Comparison of ENCODE assay signal across 16 cellular contexts in genomic region chr7:44958645-44959344, GRCh38. TPM values are rescaled to one million over a fixed set of nuclear protein-coding genes. Genes with fewer than 3 reads are reported as not detected.
A peak's percentile ranks its signal among the peaks of the same experiment; 100 is the strongest.
DNase-seq lines count a peak whose midpoint lies in the region; ATAC-seq and TF ChIP-seq lines count a peak whose summit lies in the region.
"Had no signal": no experiment of that assay in that cellular context is flagged by ENCODE, and none has a peak within 500 bp of the region (broad histone marks: within the 10 kb centered on the region; RNA-seq: fewer than 3 reads in every experiment).

No MANE protein-coding gene starts in this region.

- H3K36me3 Mint-ChIP-seq in activated CD4-positive, alpha-beta T cell treated with anti-CD3 and anti-CD28 coated beads, Interleukin-2, amount 10 ng/mL, durations not matched to agents 24 days and 14 days (ENCODE audit: low read depth): peaks cover 18% of the 10 kb centered on the region
- peaks cover 1% of the 10 kb centered on the region for H3K36me3 Mint-ChIP-seq in IgD-negative memory B cell
- peaks cover 45% of the 10 kb centered on the region for H3K36me3 Mint-ChIP-seq in activated T-helper 17 cell treated with anti-CD3 and anti-CD28 coated beads, Interleukin-2, amount 50 U/mL, for 72 hours (ENCODE audit: low read depth)
- H3K36me3 Mint-ChIP-seq in natural killer cell: no peaks in the 10 kb centered on the region
- H3K36me3 Mint-ChIP-seq: brain, WTC11 had no signal

- intact Hi-C loops in activated CD4-positive, alpha-beta T cell treated with anti-CD3 and anti-CD28 coated beads, Interleukin-2, amount 10 ng/mL, durations not matched to agents 24 days and 14 days (cut with micrococcal nuclease): no loop called here
- intact Hi-C loops in natural killer cell (cut with micrococcal nuclease): no loop called here

- H3K27me3 Mint-ChIP-seq in activated CD4-positive, alpha-beta T cell treated with anti-CD3 and anti-CD28 coated beads, Interleukin-2, amount 10 ng/mL, durations not matched to agents 24 days and 14 days: no peaks in the 10 kb centered on the region
- H3K27me3 Mint-ChIP-seq in IgD-negative memory B cell: no peaks in the 10 kb centered on the region
- H3K27me3 Mint-ChIP-seq in activated T-helper 17 cell treated with anti-CD3 and anti-CD28 coated beads, Interleukin-2, amount 50 U/mL, for 72 hours: no peaks in the 10 kb centered on the region
- no peaks in the 10 kb centered on the region for H3K27me3 Mint-ChIP-seq in natural killer cell (ENCODE audit: low read depth in 2 of 2)

- H3K9me3 Mint-ChIP-seq in activated CD4-positive, alpha-beta T cell treated with anti-CD3 and anti-CD28 coated beads, Interleukin-2, amount 10 ng/mL, durations not matched to agents 24 days and 14 days: no peaks in the 10 kb centered on the region
- H3K9me3 Mint-ChIP-seq in IgD-negative memory B cell (no peaks in the 10 kb centered on the region), natural killer cell (no peaks in the 10 kb centered on the region)
- no peaks in the 10 kb centered on the region for H3K9me3 Mint-ChIP-seq in activated T-helper 17 cell treated with anti-CD3 and anti-CD28 coated beads, Interleukin-2, amount 50 U/mL, for 72 hours
- H3K9me3 Mint-ChIP-seq: activated T-helper 2 cell treated with anti-CD3 and anti-CD28 coated beads, Interferon-gamma antibody, Interleukin-2, Interleukin-4, amounts not matched to agents 10 μg/mL and 5 μg/mL and 100 μg/mL, durations not matched to agents 14 hours and 24 hours and 36 hours had no signal

- no peak for DNase-seq in activated CD4-positive, alpha-beta T cell treated with anti-CD3 and anti-CD28 coated beads, Interleukin-2, amount 10 ng/mL, durations not matched to agents 24 days and 14 days
- no peak for DNase-seq in activated CD4-positive, alpha-beta T cell treated with anti-CD3 and anti-CD28 coated beads, Interleukin-2, amount 50 U/mL, for 48 hours
- no peak for DNase-seq in natural killer cell
- DNase-seq in RKO (ENCODE audit: low spot score): no peak
- DNase-seq in NCI-H446 (lab: John Stamatoyannopoulos, UW): no peak
- no peak for DNase-seq in hippocampal formation (lab: John Stamatoyannopoulos, UW)
- DNase-seq: Caco-2, foreskin melanocyte, lower lobe of right lung, NCI-H2227 treated with DMSO at 0.1 percent for 48 hours, PC-3 had no signal

- peak overlapping the region; percentile 30 for H3K27ac Mint-ChIP-seq in activated CD4-positive, alpha-beta T cell treated with anti-CD3 and anti-CD28 coated beads, Interleukin-2, amount 10 ng/mL, durations not matched to agents 24 days and 14 days
- peak overlapping the region in 2 of 3 donors; percentile 3 to 86 for H3K27ac Mint-ChIP-seq in IgD-negative memory B cell
- peak overlapping the region; percentile 94 for H3K27ac Mint-ChIP-seq in activated T-helper 17 cell treated with anti-CD3 and anti-CD28 coated beads, Interleukin-2, amount 50 U/mL, for 72 hours
- peak overlapping the region; percentile 87 to 95 for H3K27ac Mint-ChIP-seq in natural killer cell
- H3K27ac Mint-ChIP-seq: brain, WTC11 had no signal

- H3K4me1 Mint-ChIP-seq in activated CD4-positive, alpha-beta T cell treated with anti-CD3 and anti-CD28 coated beads, Interleukin-2, amount 10 ng/mL, durations not matched to agents 24 days and 14 days: peaks cover 14% of the 10 kb centered on the region
- H3K4me1 Mint-ChIP-seq in IgD-negative memory B cell (peaks cover 3 to 16% (median 6%) of the 10 kb centered on the region in 3 donors), natural killer cell (peaks cover 39 to 41% of the 10 kb centered on the region in 2 donors)
- peaks cover 26% of the 10 kb centered on the region for H3K4me1 Mint-ChIP-seq in activated T-helper 17 cell treated with anti-CD3 and anti-CD28 coated beads, Interleukin-2, amount 50 U/mL, for 72 hours
- H3K4me1 Mint-ChIP-seq: WTC11 had no signal

- TF ChIP-seq CTCF in natural killer cell (IDR thresholded peaks at IDR 0.05): no peak

- no peak overlapping the region for H3K4me3 Mint-ChIP-seq in activated CD4-positive, alpha-beta T cell treated with anti-CD3 and anti-CD28 coated beads, Interleukin-2, amount 10 ng/mL, durations not matched to agents 24 days and 14 days
- H3K4me3 Mint-ChIP-seq in IgD-negative memory B cell: peak overlapping the region in 1 of 4 donors; percentile 50
- peak overlapping the region; percentile 24 for H3K4me3 Mint-ChIP-seq in activated T-helper 17 cell treated with anti-CD3 and anti-CD28 coated beads, Interleukin-2, amount 50 U/mL, for 72 hours
- H3K4me3 Mint-ChIP-seq in natural killer cell: no peak overlapping the region
- H3K4me3 Mint-ChIP-seq: brain, WTC11 had no signal

- no peak for ATAC-seq in activated T-helper 17 cell treated with anti-CD3 and anti-CD28 coated beads, Interleukin-2, amount 50 U/mL, for 72 hours (replicated peaks)
- ATAC-seq in natural killer cell: no peak
- ATAC-seq: lower lobe of right lung, PC-3, WTC11 had no signal

RNA-seq across cellular contexts. Expression of gene MYO1G, which starts 20.0 kb away (rescaled TPM):
- total RNA-seq in activated CD4-positive, alpha-beta T cell treated with anti-CD3 and anti-CD28 coated beads, Interleukin-2, amount 10 ng/mL, durations not matched to agents 24 days and 14 days: 283 and 290 TPM in 2 replicates
- 167 TPM for polyA plus RNA-seq in IgD-negative memory B cell
- 100 to 1,000 TPM; 316 to 649 TPM for total RNA-seq in activated T-helper 17 cell treated with anti-CD3 and anti-CD28 coated beads, Interleukin-2, amount 50 U/mL, for 72 hours
- 100 to 1,000 TPM; 371 to 470 (median 429) TPM for total RNA-seq in natural killer cell

RNA-seq across cellular contexts. Expression of gene CCM2, which starts 41.2 kb away (rescaled TPM):
- 59.2 and 63.1 TPM in 2 replicates for total RNA-seq in activated CD4-positive, alpha-beta T cell treated with anti-CD3 and anti-CD28 coated beads, Interleukin-2, amount 10 ng/mL, durations not matched to agents 24 days and 14 days
- polyA plus RNA-seq in IgD-negative memory B cell: 81.8 TPM
- total RNA-seq in activated T-helper 17 cell treated with anti-CD3 and anti-CD28 coated beads, Interleukin-2, amount 50 U/mL, for 72 hours: 10 to 100 TPM; 69.8 to 79.3 TPM
- 100 to 1,000 TPM in 1 of 3 donors, 10 to 100 TPM in 2; 66.2 to 104 (median 97.5) TPM for total RNA-seq in natural killer cell

Comparison
In these comparisons a context has a peak if more than half of its experiments do, and no peak if none do; other contexts are left out.
1. H3K27ac Mint-ChIP-seq: peak in every context shown above with its lines; median percentile 94 in activated T-helper 17 cell treated with anti-CD3 and anti-CD28 coated beads, Interleukin-2, amount 50 U/mL, for 72 hours; 91 in natural killer cell; 44 in IgD-negative memory B cell; 30 in activated CD4-positive, alpha-beta T cell treated with anti-CD3 and anti-CD28 coated beads, Interleukin-2, amount 10 ng/mL, durations not matched to agents 24 days and 14 days.